ENCODE assay signal across 16 cellular contexts in genomic region chr7:73517241-73517995, GRCh38. TPM values are rescaled to one million over a fixed set of nuclear protein-coding genes. Genes with fewer than 3 reads are reported as not detected.
DNase-seq lines count a peak whose midpoint lies in the region; ATAC-seq and TF ChIP-seq lines count a peak whose summit lies in the region.
"Had no signal": no experiment of that assay in that cellular context is flagged by ENCODE, and none has a peak within 500 bp of the region (broad histone marks: within the 10 kb centered on the region; RNA-seq: fewer than 3 reads in every experiment).

No MANE protein-coding gene starts in this region.

- no peaks in the 10 kb centered on the region for H3K27me3 Mint-ChIP-seq in type B pancreatic cell

- peak overlapping the region; percentile 16; the same call in 1 of the 2 replicates for H3K9ac ChIP-seq in iPS-20b (ENCODE audit: low read depth, low read length)

- peak overlapping the region; percentile 37 to 88 for H3K27ac Mint-ChIP-seq in activated naive CD4-positive, alpha-beta T cell treated with anti-CD3 and anti-CD28 coated beads, Interleukin-2, amount 50 U/mL, for 72 hours
- no peak overlapping the region for H3K27ac Mint-ChIP-seq in type B pancreatic cell

- no peak for ATAC-seq in activated naive CD4-positive, alpha-beta T cell treated with anti-CD3 and anti-CD28 coated beads, Interleukin-2, amount 50 U/mL, for 72 hours
- no peak for ATAC-seq in gastroesophageal sphincter
- ATAC-seq: left lung had no signal

- H3K27ac ChIP-seq in VCaP: peak overlapping the region; percentile 97
- H3K27ac ChIP-seq in iPS-20b (ENCODE audit: low read length): no peak overlapping the region
- no peak overlapping the region for H3K27ac ChIP-seq in gastroesophageal sphincter
- H3K27ac ChIP-seq: left lung, Peyer's patch had no signal

- peaks cover 35% of the 10 kb centered on the region for H3K4me1 Mint-ChIP-seq in type B pancreatic cell (ENCODE audit: unreplicated experiment)

- peak overlapping the region; percentile 3 for H3K4me3 Mint-ChIP-seq in type B pancreatic cell

- no peaks in the 10 kb centered on the region for H3K27me3 ChIP-seq in iPS-20b (ENCODE audit: insufficient read depth, low read length)
- H3K27me3 ChIP-seq in gastroesophageal sphincter: no peaks in the 10 kb centered on the region
- H3K27me3 ChIP-seq: left lung, Peyer's patch had no signal

- TF ChIP-seq CTCF in VCaP (conservative IDR thresholded peaks at IDR 0.05) (no peak), type B pancreatic cell (conservative IDR thresholded peaks at IDR 0.05) (no peak), GM13977 (IDR thresholded peaks at IDR 0.05; ENCODE audit: extremely low read depth, insufficient read depth, missing control alignments) (no peak), gastroesophageal sphincter (IDR thresholded peaks at IDR 0.05) (no peak)

- H3K36me3 ChIP-seq in iPS-20b (ENCODE audit: insufficient read depth, low read depth, low read length): peaks cover 78% of the 10 kb centered on the region
- H3K36me3 ChIP-seq in gastroesophageal sphincter: peaks cover 0 to 47% of the 10 kb centered on the region in 2 donors

- no peak for DNase-seq in activated naive CD4-positive, alpha-beta T cell treated with anti-CD3 and anti-CD28 coated beads, Interleukin-2, amount 50 U/mL, for 72 hours (ENCODE audit: low spot score in 2 of 2)
- no peak for DNase-seq in activated naive CD4-positive, alpha-beta T cell treated with anti-CD3 and anti-CD28 coated beads, Interleukin-2, amount 50 U/mL, for 16 hours
- DNase-seq in type B pancreatic cell (ENCODE audit: extremely low spot score, unreplicated experiment): no peak
- DNase-seq in GM13977 (ENCODE audit: low spot score): no peak
- DNase-seq in SHP77 treated with DMSO at 0.1 percent for 48 hours (lab: John Stamatoyannopoulos, UW): no peak
- DNase-seq: activated CD4-positive, alpha-beta T cell treated with anti-CD3 and anti-CD28 coated beads, Interleukin-2, amount 50 U/mL, for 1 hour; activated naive CD4-positive, alpha-beta T cell treated with Interleukin-2 at 50 U/mL for 16 hours; caudate nucleus; DMS 273 treated with DMSO at 0.1 percent for 48 hours; retina; stimulated activated CD4-positive, alpha-beta T cell treated with anti-CD3 and anti-CD28 coated beads, Interleukin-1b, Interleukin-23, amount 100 ng/mL, for 48 hours had no signal

- no peaks in the 10 kb centered on the region for H3K9me3 Mint-ChIP-seq in activated naive CD4-positive, alpha-beta T cell treated with anti-CD3 and anti-CD28 coated beads, Interleukin-2, amount 50 U/mL, for 72 hours
- no peaks in the 10 kb centered on the region for H3K9me3 Mint-ChIP-seq in type B pancreatic cell

- H3K4me3 ChIP-seq in iPS-20b (ENCODE audit: low read length) (no peak overlapping the region), gastroesophageal sphincter (no peak overlapping the region)
- H3K4me3 ChIP-seq: left lung, Peyer's patch had no signal

- H3K4me1 ChIP-seq in iPS-20b (ENCODE audit: insufficient read depth, low read length) (peaks cover 12% of the 10 kb centered on the region; the same call in 1 of the 2 replicates), gastroesophageal sphincter (peaks cover 0 to 87% (median 26%) of the 10 kb centered on the region in 3 donors)

- 81 to 100% methylated on average over 3 to 6 of the region's 6 CpGs for WGBS in gastroesophageal sphincter (ENCODE audit: low coverage in 1 of 2), 2 donors

- H3K9me3 ChIP-seq in iPS-20b (ENCODE audit: insufficient read depth, low read depth, low read length) (no peaks in the 10 kb centered on the region), gastroesophageal sphincter (no peaks in the 10 kb centered on the region)
- H3K9me3 ChIP-seq: left lung, Peyer's patch had no signal

- no peak for TF ChIP-seq EP300 in gastroesophageal sphincter (IDR thresholded peaks at IDR 0.05)

- in situ Hi-C loops in GM13977 (cut with MboI; ENCODE audit: low pct_unique_long_range_greater_than_20kb, low sequenced_read_pairs, unreplicated experiment): no loop called here

- peaks cover 34 to 58% of the 10 kb centered on the region in 2 donors for H3K36me3 Mint-ChIP-seq in activated naive CD4-positive, alpha-beta T cell treated with anti-CD3 and anti-CD28 coated beads, Interleukin-2, amount 50 U/mL, for 72 hours
- peaks cover 33% of the 10 kb centered on the region for H3K36me3 Mint-ChIP-seq in type B pancreatic cell

- TF ChIP-seq POLR2A in gastroesophageal sphincter (IDR thresholded peaks at IDR 0.05): no peak

RNA-seq across cellular contexts. Expression of gene BAZ1B, which starts 4.7 kb away (rescaled TPM):
- 10 to 100 TPM; 76.0 to 90.8 TPM for total RNA-seq in activated naive CD4-positive, alpha-beta T cell treated with anti-CD3 and anti-CD28 coated beads, Interleukin-2, amount 50 U/mL, for 72 hours
- 68.0 and 86.8 TPM in 2 replicates for total RNA-seq in type B pancreatic cell (ENCODE audit: low replicate concordance)
- total RNA-seq in gastroesophageal sphincter: 10 to 100 TPM; 56.0 to 77.8 (median 69.6) TPM

RNA-seq across cellular contexts. Expression of gene BCL7B, which starts 40.1 kb away (rescaled TPM):
- 10 to 100 TPM; 51.5 to 60.1 TPM for total RNA-seq in activated naive CD4-positive, alpha-beta T cell treated with anti-CD3 and anti-CD28 coated beads, Interleukin-2, amount 50 U/mL, for 72 hours
- total RNA-seq in type B pancreatic cell (ENCODE audit: low replicate concordance) (32.8 and 37.7 TPM in 2 replicates), gastroesophageal sphincter (100 to 1,000 TPM; 104 to 144 (median 108) TPM)
